Comparison of ENCODE assay signal across 8 cellular contexts in the genomic region with DNA sequence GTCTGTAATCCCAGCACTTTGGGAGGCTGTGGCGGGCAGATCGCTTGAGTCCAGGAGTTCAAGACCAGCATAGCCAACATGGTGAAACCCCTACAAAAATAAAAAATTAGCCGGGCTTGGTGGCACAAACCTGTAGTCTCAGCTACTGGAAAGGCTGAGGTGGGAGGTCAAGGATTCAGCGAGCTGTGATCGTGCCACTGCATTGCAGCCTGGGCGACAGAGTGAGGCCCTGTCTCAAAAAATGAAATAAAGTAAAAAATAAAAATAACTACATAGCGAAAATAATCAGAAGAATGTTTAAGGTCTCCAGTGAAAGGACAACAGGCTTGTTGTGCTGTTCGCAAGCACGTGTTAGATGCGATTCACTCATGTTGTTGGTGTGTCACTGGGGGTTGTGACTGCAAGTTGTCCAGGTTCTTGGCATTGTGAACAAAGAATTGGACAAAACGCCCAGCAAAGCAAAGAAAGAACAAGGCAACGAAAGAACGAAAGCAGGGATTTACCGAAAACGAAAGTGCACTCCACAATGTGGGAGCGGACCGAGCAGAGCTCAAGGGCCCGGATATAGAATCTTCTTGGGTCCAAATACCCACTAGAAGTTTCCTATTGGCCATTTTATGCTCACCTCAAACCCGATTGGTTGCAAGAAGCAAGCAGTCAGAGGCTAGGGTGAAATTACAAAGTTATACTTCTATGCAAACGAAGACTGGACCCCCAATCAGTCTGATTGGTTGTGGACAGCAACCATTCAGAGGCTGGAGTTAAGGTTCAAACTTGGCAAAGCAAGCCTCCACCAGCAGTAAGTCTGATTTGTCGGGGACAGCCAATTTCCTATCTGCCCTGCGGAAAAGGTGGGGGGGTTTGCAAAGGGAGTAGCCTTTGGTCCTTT. TPM values are rescaled to one million over a fixed set of nuclear protein-coding genes. Genes with fewer than 3 reads are reported as not detected.
DNase-seq lines count a peak whose midpoint lies in the region; ATAC-seq and TF ChIP-seq lines count a peak whose summit lies in the region.

No MANE protein-coding gene starts in this region.

- ATAC-seq in stimulated activated naive CD8-positive, alpha-beta T cell treated with anti-CD3 and anti-CD28 coated beads, Interleukin-15, Interleukin-2, amounts not matched to agents 100 U/mL and 50 U/mL, for 24 hours: no peak
- ATAC-seq in esophagus mucosa: no peak

- peak overlapping the region; percentile 87 for H3K4me3 ChIP-seq in MG63
- peak overlapping the region; percentile 82 for H3K4me3 ChIP-seq in iPS-20b (ENCODE audit: low read length)
- H3K4me3 ChIP-seq in stomach: peak overlapping the region; percentile 79 to 89 (median 83)

- TF ChIP-seq POLR2A in stomach (IDR thresholded peaks at IDR 0.05): no peak

- H3K27me3 ChIP-seq in MG63: no peaks in the 10 kb centered on the region
- H3K27me3 ChIP-seq in iPS-20b (ENCODE audit: insufficient read depth, low read length): no peaks in the 10 kb centered on the region
- no peaks in the 10 kb centered on the region for H3K27me3 ChIP-seq in stomach

- no peak for DNase-seq in stimulated activated naive CD8-positive, alpha-beta T cell treated with anti-CD3 and anti-CD28 coated beads, Interleukin-15, Interleukin-2, amounts not matched to agents 100 U/mL and 50 U/mL, for 24 hours
- DNase-seq in MG63 (peak; percentile 32), stomach (no peak), NCI-H2107 (lab: John Stamatoyannopoulos, UW) (no peak)

- H3K9me3 ChIP-seq in MG63: no peaks in the 10 kb centered on the region
- no peaks in the 10 kb centered on the region for H3K9me3 ChIP-seq in iPS-20b (ENCODE audit: insufficient read depth, low read depth, low read length)
- no peaks in the 10 kb centered on the region for H3K9me3 ChIP-seq in stomach

- no peak for TF ChIP-seq CTCF in stomach (IDR thresholded peaks at IDR 0.05)

- H3K9ac ChIP-seq in iPS-20b (ENCODE audit: low read depth, low read length): peak overlapping the region; percentile 89

- no peaks in the 10 kb centered on the region for H3K27me3 Mint-ChIP-seq in stimulated activated naive CD8-positive, alpha-beta T cell treated with anti-CD3 and anti-CD28 coated beads, Interleukin-15, Interleukin-2, amounts not matched to agents 100 ng/mL and 50 ng/mL, for 24 hours
- H3K27me3 Mint-ChIP-seq in activated naive CD8-positive, alpha-beta T cell: no peaks in the 10 kb centered on the region

- 81 to 85% (median 82%) methylated on average over 22 of the region's 22 CpGs for WGBS in stomach, 5 donors

- no peak for TF ChIP-seq EP300 in stomach (IDR thresholded peaks at IDR 0.05)

- peaks cover 42% of the 10 kb centered on the region for H3K4me1 Mint-ChIP-seq in stimulated activated naive CD8-positive, alpha-beta T cell treated with anti-CD3 and anti-CD28 coated beads, Interleukin-15, Interleukin-2, amounts not matched to agents 100 ng/mL and 50 ng/mL, for 24 hours (ENCODE audit: low read depth)
- H3K4me1 Mint-ChIP-seq in activated naive CD8-positive, alpha-beta T cell (ENCODE audit: low read depth): peaks cover 37% of the 10 kb centered on the region

- intact Hi-C loops in stomach (cut with DNase I; ENCODE audit: low total_unique reads): no loop called here

- peaks cover 4% of the 10 kb centered on the region for H3K36me3 Mint-ChIP-seq in stimulated activated naive CD8-positive, alpha-beta T cell treated with anti-CD3 and anti-CD28 coated beads, Interleukin-15, Interleukin-2, amounts not matched to agents 100 ng/mL and 50 ng/mL, for 24 hours (ENCODE audit: low read depth)
- H3K36me3 Mint-ChIP-seq in activated naive CD8-positive, alpha-beta T cell: peaks cover 8% of the 10 kb centered on the region

- H3K9me3 Mint-ChIP-seq in stimulated activated naive CD8-positive, alpha-beta T cell treated with anti-CD3 and anti-CD28 coated beads, Interleukin-15, Interleukin-2, amounts not matched to agents 100 ng/mL and 50 ng/mL, for 24 hours: no peaks in the 10 kb centered on the region
- H3K9me3 Mint-ChIP-seq in activated naive CD8-positive, alpha-beta T cell (ENCODE audit: low read depth): no peaks in the 10 kb centered on the region

- peak overlapping the region; percentile 75 for H3K27ac ChIP-seq in iPS-20b (ENCODE audit: low read length)
- peak overlapping the region; percentile 91 to 93 (median 92) for H3K27ac ChIP-seq in stomach

- H3K27ac Mint-ChIP-seq in stimulated activated naive CD8-positive, alpha-beta T cell treated with anti-CD3 and anti-CD28 coated beads, Interleukin-15, Interleukin-2, amounts not matched to agents 100 ng/mL and 50 ng/mL, for 24 hours: peak overlapping the region; percentile 94
- peak overlapping the region; percentile 97 for H3K27ac Mint-ChIP-seq in activated naive CD8-positive, alpha-beta T cell

- peak overlapping the region; percentile 88 for H3K4me3 Mint-ChIP-seq in stimulated activated naive CD8-positive, alpha-beta T cell treated with anti-CD3 and anti-CD28 coated beads, Interleukin-15, Interleukin-2, amounts not matched to agents 100 ng/mL and 50 ng/mL, for 24 hours
- H3K4me3 Mint-ChIP-seq in activated naive CD8-positive, alpha-beta T cell: peak overlapping the region; percentile 86

- H3K36me3 ChIP-seq in MG63 (no peaks in the 10 kb centered on the region), iPS-20b (ENCODE audit: insufficient read depth, low read depth, low read length) (no peaks in the 10 kb centered on the region), stomach (no peaks in the 10 kb centered on the region)

- H3K4me1 ChIP-seq in iPS-20b (ENCODE audit: insufficient read depth, low read length) (no peaks in the 10 kb centered on the region), stomach (peaks cover 3 to 42% (median 26%) of the 10 kb centered on the region in 4 donors)

RNA-seq across cellular contexts. Expression of a gene that starts 0.8 kb away (rescaled TPM):
- total RNA-seq in MG63 (2014; rRNA removed; shearing (Covaris generic); ENCODE audit: low replicate concordance): 31.9 and 78.4 TPM in 2 replicates
- total RNA-seq in stomach: 10 to 100 TPM; 14.6 to 73.6 (median 48.7) TPM
- 10 to 100 TPM; 18.2 to 23.8 (median 21.7) TPM for polyA plus RNA-seq in stomach
- 34.1 TPM for total RNA-seq in esophagus mucosa
